ENCODE assay signal across 8 cellular contexts in the genomic region with DNA sequence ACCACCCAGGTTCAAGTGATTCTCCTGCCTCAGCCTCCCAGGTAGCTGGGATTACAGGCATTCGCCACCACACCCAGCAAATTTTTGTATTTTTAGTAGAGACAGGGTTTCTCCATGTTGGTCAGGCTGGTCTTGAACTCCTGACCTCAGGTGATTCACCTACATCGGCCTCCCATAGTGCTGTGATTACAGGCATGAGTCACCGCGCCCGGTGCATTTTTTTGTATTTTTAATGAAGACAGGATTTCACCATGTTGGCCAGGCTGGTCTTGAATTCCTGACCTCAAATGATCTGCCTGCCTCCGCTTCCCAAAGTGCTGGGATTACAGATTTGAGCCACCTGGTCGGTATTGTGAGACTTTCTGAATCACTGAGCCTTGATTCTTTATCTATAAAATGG. TPM values are rescaled to one million over a fixed set of nuclear protein-coding genes. Genes with fewer than 3 reads are reported as not detected.
A peak's percentile ranks its signal among the peaks of the same experiment; 100 is the strongest.
DNase-seq lines count a peak whose midpoint lies in the region; ATAC-seq, FAIRE-seq and TF ChIP-seq lines count a peak whose summit lies in the region.
"Not testable (repeated sequence)": the region's sequence is repeated elsewhere in the genome, so short reads cannot be mapped to it uniquely, and the experiment has no call there.

No MANE protein-coding gene starts in this region.

- H3K27me3 ChIP-seq in HCT116 (ENCODE audit: insufficient read depth, low read length) = not testable (repeated sequence)

- intact Hi-C loops in HCT116 (cut with micrococcal nuclease); dendritic cell treated with granulocyte-macrophage colony-stimulating factor and Interleukin-4, amounts not matched to agents 40 ng/mL and 50 ng/mL, for 4 days (cut with micrococcal nuclease): not testable (repeated sequence)

- H3K36me3 Mint-ChIP-seq in activated naive CD8-positive, alpha-beta T cell treated with anti-CD3 and anti-CD28 coated beads, Interleukin-2, amount 50 U/mL, for 24 hours (ENCODE audit: low read depth) = peaks cover 18% of the 10 kb centered on the region
- peaks cover 64% of the 10 kb centered on the region for H3K36me3 Mint-ChIP-seq in dendritic cell treated with granulocyte-macrophage colony-stimulating factor and Interleukin-4, amounts not matched to agents 40 ng/mL and 50 ng/mL, for 4 days (ENCODE audit: low read depth)

- H3K27ac Mint-ChIP-seq in activated naive CD8-positive, alpha-beta T cell treated with anti-CD3 and anti-CD28 coated beads, Interleukin-2, amount 50 U/mL, for 24 hours = peak overlapping the region; percentile 67
- H3K27ac Mint-ChIP-seq in dendritic cell treated with granulocyte-macrophage colony-stimulating factor and Interleukin-4, amounts not matched to agents 40 ng/mL and 50 ng/mL, for 4 days = peak overlapping the region; percentile 27

- DNase-seq in A172 (ENCODE audit: low spot score) (peak; percentile 79), HCT116 (ENCODE audit: low read depth, low spot score) (peak; percentile 82), RCC 7860 (ENCODE audit: low spot score) (peak; percentile 69), iris pigment epithelial cell (ENCODE audit: low read depth) (peak; percentile 84)
- peak; percentile 69 for DNase-seq in activated CD4-positive, alpha-beta T cell treated with anti-CD3 and anti-CD28 coated beads for 48 hours
- DNase-seq in activated naive CD8-positive, alpha-beta T cell treated with anti-CD3 and anti-CD28 coated beads, Interleukin-2, amount 50 U/mL, for 24 hours = not testable (repeated sequence)
- DNase-seq in stimulated activated CD4-positive, alpha-beta T cell treated with anti-CD3 and anti-CD28 coated beads, Interleukin-4, amount 100 ng/mL, for 24 hours = peak; percentile 32

- H4K20me1 ChIP-seq in HCT116 (ENCODE audit: insufficient read depth) = not testable (repeated sequence)

- H3K27ac ChIP-seq in HCT116 (ENCODE audit: low read depth, low read length) = peak overlapping the region; percentile 94

- H3K27me3 Mint-ChIP-seq in activated naive CD8-positive, alpha-beta T cell treated with anti-CD3 and anti-CD28 coated beads, Interleukin-2, amount 50 U/mL, for 24 hours; dendritic cell treated with granulocyte-macrophage colony-stimulating factor and Interleukin-4, amounts not matched to agents 40 ng/mL and 50 ng/mL, for 4 days: not testable (repeated sequence)

- not testable (repeated sequence) for H3K9me2 ChIP-seq in HCT116 (ENCODE audit: insufficient read depth)

- peak; percentile 20 for FAIRE-seq in RCC 7860 (lab: Jason Lieb, UNC)

- H3K9ac ChIP-seq in HCT116 (ENCODE audit: low read length) = peak overlapping the region; percentile 26

- peak overlapping the region; percentile 68 for H3K4me2 ChIP-seq in HCT116 (ENCODE audit: low read length)

- RAD21 ChIA-PET in HCT116 (lab: Charles Lee; ENCODE audit: low non-redundant PET in 1 of 2, low total read pairs in 2 of 2, uncharacterized antibody in 2 of 2, unreplicated experiment in 2 of 2) = not testable (repeated sequence)

- H3K9me3 Mint-ChIP-seq in activated naive CD8-positive, alpha-beta T cell treated with anti-CD3 and anti-CD28 coated beads, Interleukin-2, amount 50 U/mL, for 24 hours; dendritic cell treated with granulocyte-macrophage colony-stimulating factor and Interleukin-4, amounts not matched to agents 40 ng/mL and 50 ng/mL, for 4 days: not testable (repeated sequence)

- H3K9me3 ChIP-seq in HCT116 (ENCODE audit: control insufficient read depth in 1 of 2, insufficient read depth in 1 of 2, low read depth in 1 of 2, low read length in 2 of 2) = not testable (repeated sequence)

- H3K4me1 ChIP-seq in HCT116 (ENCODE audit: control insufficient read depth in 1 of 2, insufficient read depth in 2 of 2, low read length in 2 of 2) = peaks cover 33 to 57% of the 10 kb centered on the region in 2 experiments

- TF ChIP-seq POLR2A in HCT116 (IDR thresholded peaks at IDR 0.05; ENCODE audit: borderline replicate concordance, extremely low read depth, insufficient read depth, insufficient read length) = not testable (repeated sequence)

- BruUV-seq in HCT116 (replicated peaks; lab: Mats Ljungman, UMichigan) = not testable (repeated sequence)

- TF ChIP-seq RAD21 in HCT116 (IDR thresholded peaks at IDR 0.05; ENCODE audit: low read depth) = 0 out of 2 replicates have a peak, but pooled peaks have one; percentile 19

- H3K36me3 ChIP-seq in HCT116 (ENCODE audit: control insufficient read depth in 1 of 2, insufficient read depth in 2 of 2, low read length in 2 of 2) = not testable (repeated sequence)

- TF ChIP-seq CTCF in HCT116 (IDR thresholded peaks at IDR 0.05 in 2 of 3, conservative IDR thresholded peaks at IDR 0.05 in 1 of 3; ENCODE audit: borderline replicate concordance in 1 of 3, insufficient read depth in 1 of 3, low read depth in 2 of 3, low read length in 2 of 3) = not testable (repeated sequence)

- H2AFZ ChIP-seq in HCT116 (ENCODE audit: low read depth, low read length, poor library complexity, severe bottlenecking) = not testable (repeated sequence)

- peak overlapping the region in 1 of 2 experiments; percentile 23; a peak in 2 of 4 replicates for H3K4me3 ChIP-seq in HCT116 (replicated peaks in 1 of 2; ENCODE audit: low read depth in 1 of 2, low read length in 2 of 2)

- POLR2A ChIA-PET in HCT116 (lab: Charles Lee) = not testable (repeated sequence)

- peaks cover 64% of the 10 kb centered on the region for H3K4me1 Mint-ChIP-seq in activated naive CD8-positive, alpha-beta T cell treated with anti-CD3 and anti-CD28 coated beads, Interleukin-2, amount 50 U/mL, for 24 hours
- peaks cover 70% of the 10 kb centered on the region for H3K4me1 Mint-ChIP-seq in dendritic cell treated with granulocyte-macrophage colony-stimulating factor and Interleukin-4, amounts not matched to agents 40 ng/mL and 50 ng/mL, for 4 days (ENCODE audit: low read depth)

- not testable (repeated sequence) for H3K4me3 Mint-ChIP-seq in activated naive CD8-positive, alpha-beta T cell treated with anti-CD3 and anti-CD28 coated beads, Interleukin-2, amount 50 U/mL, for 24 hours; dendritic cell treated with granulocyte-macrophage colony-stimulating factor and Interleukin-4, amounts not matched to agents 40 ng/mL and 50 ng/mL, for 4 days

- CTCF ChIA-PET in HCT116 (lab: Charles Lee) = not testable (repeated sequence)

- ATAC-seq in HCT116 = peak; percentile 89
- ATAC-seq in activated naive CD8-positive, alpha-beta T cell treated with anti-CD3 and anti-CD28 coated beads, Interleukin-2, amount 50 U/mL, for 24 hours = not testable (repeated sequence)

- H3K79me2 ChIP-seq in HCT116 (ENCODE audit: insufficient read depth, low read length) = peaks cover 74% of the 10 kb centered on the region

TF ChIP-seq in HCT116, 20 proteins besides CTCF, POLR2A, EP300 and RAD21:
- TF ChIP-seq JUND (IDR thresholded peaks at IDR 0.05) (peak; percentile 87), POLR2AphosphoS5 (IDR thresholded peaks at IDR 0.05; ENCODE audit: low read depth, low read length) (peak; percentile 26; the same call in 1 of the 2 replicates), SP1 (IDR thresholded peaks at IDR 0.05; ENCODE audit: low read depth) (peak; percentile 68), CEBPB (IDR thresholded peaks at IDR 0.05; ENCODE audit: low read depth) (peak; percentile 77), MAX (IDR thresholded peaks at IDR 0.05) (peak; percentile 34; the same call in 1 of the 2 replicates), FOSL1 (IDR thresholded peaks at IDR 0.05; ENCODE audit: low read depth) (peak; percentile 85)

RNA-seq across cellular contexts. Expression of gene DIP2B, which starts 52.0 kb away (rescaled TPM):
- 23.1 and 25.0 TPM in 2 replicates for total RNA-seq in A172 (2014; rRNA removed; shearing (Covaris generic))
- 32.3 TPM for total RNA-seq in HCT116 (2021; ENCODE audit: unreplicated experiment)
- polyA plus RNA-seq in HCT116 (2012) = 15.7 and 16.5 TPM in 2 replicates
